Comparison of ENCODE assay signal across 11 cellular contexts in genomic region chr9:127835930-127836586, GRCh38. TPM values are rescaled to one million over a fixed set of nuclear protein-coding genes. Genes with fewer than 3 reads are reported as not detected.
A peak's percentile ranks its signal among the peaks of the same experiment; 100 is the strongest.
DNase-seq lines count a peak whose midpoint lies in the region; ATAC-seq and TF ChIP-seq lines count a peak whose summit lies in the region.
"Had no signal": no experiment of that assay in that cellular context is flagged by ENCODE, and none has a peak within 500 bp of the region (broad histone marks: within the 10 kb centered on the region; RNA-seq: fewer than 3 reads in every experiment).

No MANE protein-coding gene starts in this region.

- POLR2A ChIA-PET in activated CD4-positive, alpha-beta T cell treated with anti-CD3 and anti-CD28 coated beads for 36 hours (lab: Charles Lee) = no interaction called here
- POLR2A ChIA-PET in activated CD4-positive, alpha-beta T cell treated with anti-CD3 and anti-CD28 coated beads, Interleukin-2, amount 10 ng/mL, durations not matched to agents 7 days and 5 days (lab: Charles Lee) = no interaction called here

- H3K9me3 Mint-ChIP-seq in activated CD4-positive, alpha-beta T cell treated with anti-CD3 and anti-CD28 coated beads for 36 hours (ENCODE audit: low read depth) = no peaks in the 10 kb centered on the region
- H3K9me3 Mint-ChIP-seq in activated CD4-positive, alpha-beta T cell treated with anti-CD3 and anti-CD28 coated beads, Interleukin-2, amount 10 ng/mL, durations not matched to agents 7 days and 5 days = no peaks in the 10 kb centered on the region
- H3K9me3 Mint-ChIP-seq in glutamatergic neuron (ENCODE audit: unreplicated experiment) (peaks cover 2% of the 10 kb centered on the region), immature natural killer cell (no peaks in the 10 kb centered on the region)

- peaks cover 2% of the 10 kb centered on the region for H3K36me3 Mint-ChIP-seq in activated CD4-positive, alpha-beta T cell treated with anti-CD3 and anti-CD28 coated beads for 36 hours (ENCODE audit: low read depth)
- H3K36me3 Mint-ChIP-seq in activated CD4-positive, alpha-beta T cell treated with anti-CD3 and anti-CD28 coated beads, Interleukin-2, amount 10 ng/mL, durations not matched to agents 7 days and 5 days (ENCODE audit: low read depth) = no peaks in the 10 kb centered on the region
- H3K36me3 Mint-ChIP-seq in glutamatergic neuron (ENCODE audit: unreplicated experiment) (no peaks in the 10 kb centered on the region), immature natural killer cell (peaks cover 0 to 7% (median 0%) of the 10 kb centered on the region in 3 donors)
- H3K36me3 Mint-ChIP-seq: activated naive CD8-positive, alpha-beta T cell had no signal

- H3K4me3 ChIP-seq in body of pancreas (no peak overlapping the region), MG63 (no peak overlapping the region)

- no peaks in the 10 kb centered on the region for H3K27me3 ChIP-seq in body of pancreas
- H3K27me3 ChIP-seq in MG63 = no peaks in the 10 kb centered on the region

- H3K9me3 ChIP-seq in body of pancreas = no peaks in the 10 kb centered on the region
- no peaks in the 10 kb centered on the region for H3K9me3 ChIP-seq in MG63

- peak overlapping the region; percentile 15 to 80 (median 49) for H3K27ac ChIP-seq in body of pancreas
- H3K27ac ChIP-seq in temporal lobe (ENCODE audit: low read depth, low read length) = peak overlapping the region; percentile 30

- TF ChIP-seq CTCF in body of pancreas (IDR thresholded peaks at IDR 0.05) (no peak), glutamatergic neuron (IDR thresholded peaks at IDR 0.05; ENCODE audit: partially characterized antibody, unreplicated experiment) (no peak)

- H3K4me1 Mint-ChIP-seq in activated CD4-positive, alpha-beta T cell treated with anti-CD3 and anti-CD28 coated beads for 36 hours = peaks cover 20% of the 10 kb centered on the region
- peaks cover 12% of the 10 kb centered on the region for H3K4me1 Mint-ChIP-seq in activated CD4-positive, alpha-beta T cell treated with anti-CD3 and anti-CD28 coated beads, Interleukin-2, amount 10 ng/mL, durations not matched to agents 7 days and 5 days
- H3K4me1 Mint-ChIP-seq in glutamatergic neuron (ENCODE audit: low read depth, unreplicated experiment) (peaks cover 2% of the 10 kb centered on the region), immature natural killer cell (no peaks in the 10 kb centered on the region)

- no peak for TF ChIP-seq POLR2A in body of pancreas (IDR thresholded peaks at IDR 0.05)

- H3K27me3 Mint-ChIP-seq in activated CD4-positive, alpha-beta T cell treated with anti-CD3 and anti-CD28 coated beads for 36 hours = no peaks in the 10 kb centered on the region
- H3K27me3 Mint-ChIP-seq in activated CD4-positive, alpha-beta T cell treated with anti-CD3 and anti-CD28 coated beads, Interleukin-2, amount 10 ng/mL, durations not matched to agents 7 days and 5 days = no peaks in the 10 kb centered on the region
- H3K27me3 Mint-ChIP-seq in glutamatergic neuron (ENCODE audit: unreplicated experiment) (peaks cover 2% of the 10 kb centered on the region), immature natural killer cell (ENCODE audit: low read depth in 3 of 3) (peaks cover 0 to 2% (median 1%) of the 10 kb centered on the region in 3 donors)
- H3K27me3 Mint-ChIP-seq: activated naive CD8-positive, alpha-beta T cell had no signal

- peak; percentile 57 for DNase-seq in activated CD4-positive, alpha-beta T cell treated with anti-CD3 and anti-CD28 coated beads for 36 hours
- no peak for DNase-seq in activated CD4-positive, alpha-beta T cell treated with anti-CD3 and anti-CD28 coated beads, Interleukin-2, amount 10 ng/mL, durations not matched to agents 7 days and 5 days
- DNase-seq in body of pancreas (peak in 1 of 4 donors; percentile 65), lung microvascular endothelial cell (ENCODE audit: low read depth in 2 of 2) (peak; percentile 74 to 90), MG63 (no peak), glutamatergic neuron (no peak), immature natural killer cell (no peak)
- DNase-seq: posterior cingulate gyrus had no signal

- intact Hi-C loops in activated CD4-positive, alpha-beta T cell treated with anti-CD3 and anti-CD28 coated beads for 36 hours (cut with DNase I, micrococcal nuclease) = no loop called here
- intact Hi-C loops in body of pancreas (cut with DNase I) = no loop called here

- peaks cover 66% of the 10 kb centered on the region for H3K4me1 ChIP-seq in body of pancreas

- H3K36me3 ChIP-seq in body of pancreas (replicated peaks in 1 of 2; ENCODE audit: insufficient read depth in 1 of 2, low read depth in 2 of 2) (no peaks in the 10 kb centered on the region), MG63 (peaks cover 34% of the 10 kb centered on the region)

- WGBS in body of pancreas, 2 donors = 68 to 77% methylated on average over 14 to 19 of the region's 19 CpGs

- ATAC-seq in activated CD4-positive, alpha-beta T cell treated with anti-CD3 and anti-CD28 coated beads for 36 hours = peak; percentile 57
- ATAC-seq in body of pancreas = no peak

- CTCF ChIA-PET in activated CD4-positive, alpha-beta T cell treated with anti-CD3 and anti-CD28 coated beads for 36 hours (lab: Charles Lee) = interaction anchor here (0.6 to 2.0 kb wide), 3 partner anchors 34 to 293 kb away, joined by 3 to 6 read pairs (median 5); partner anchors contain the start of gene TOR2A
- CTCF ChIA-PET in activated CD4-positive, alpha-beta T cell treated with anti-CD3 and anti-CD28 coated beads, Interleukin-2, amount 10 ng/mL, durations not matched to agents 7 days and 5 days (lab: Charles Lee) = interaction anchor here (0.7 to 1.9 kb wide), 3 partner anchors 11 to 34 kb away, joined by 3 to 11 read pairs (median 3); no protein-coding TSS in a partner anchor

- H3K4me3 Mint-ChIP-seq in activated CD4-positive, alpha-beta T cell treated with anti-CD3 and anti-CD28 coated beads for 36 hours = no peak overlapping the region
- no peak overlapping the region for H3K4me3 Mint-ChIP-seq in activated CD4-positive, alpha-beta T cell treated with anti-CD3 and anti-CD28 coated beads, Interleukin-2, amount 10 ng/mL, durations not matched to agents 7 days and 5 days
- H3K4me3 Mint-ChIP-seq in glutamatergic neuron (ENCODE audit: unreplicated experiment) (no peak overlapping the region), immature natural killer cell (no peak overlapping the region)
- H3K4me3 Mint-ChIP-seq: activated naive CD8-positive, alpha-beta T cell had no signal

- no peak overlapping the region for H3K27ac Mint-ChIP-seq in activated CD4-positive, alpha-beta T cell treated with anti-CD3 and anti-CD28 coated beads for 36 hours
- no peak overlapping the region for H3K27ac Mint-ChIP-seq in activated CD4-positive, alpha-beta T cell treated with anti-CD3 and anti-CD28 coated beads, Interleukin-2, amount 10 ng/mL, durations not matched to agents 7 days and 5 days
- H3K27ac Mint-ChIP-seq in glutamatergic neuron (ENCODE audit: unreplicated experiment) (no peak overlapping the region), immature natural killer cell (peak overlapping the region in 1 of 6 donors; percentile 11)

RNA-seq across cellular contexts. Expression of gene ENG, which starts 18.4 kb away (rescaled TPM):
- 10 to 100 TPM; 13.9 to 15.2 TPM for total RNA-seq in activated CD4-positive, alpha-beta T cell treated with anti-CD3 and anti-CD28 coated beads for 36 hours
- total RNA-seq in activated CD4-positive, alpha-beta T cell treated with anti-CD3 and anti-CD28 coated beads, Interleukin-2, amount 10 ng/mL, durations not matched to agents 7 days and 5 days = 10 to 100 TPM; 17.2 to 17.3 TPM
- total RNA-seq in body of pancreas = 10 to 100 TPM; 20.2 to 26.7 TPM
- 34.0 and 51.6 TPM in 2 replicates for total RNA-seq in lung microvascular endothelial cell
- total RNA-seq in temporal lobe = 4.2 TPM
- 12.9 and 14.0 TPM in 2 replicates for total RNA-seq in MG63 (2014; rRNA removed; shearing (Covaris generic); ENCODE audit: low replicate concordance)
- not detected for total RNA-seq in glutamatergic neuron (ENCODE audit: unreplicated experiment)
- polyA plus RNA-seq in immature natural killer cell = 10 to 100 TPM in 1 of 3 donors, 1 to 10 TPM in 2; 7.2 to 12.1 (median 8.6) TPM

RNA-seq across cellular contexts. Expression of gene FPGS, which starts 33.4 kb away (rescaled TPM):
- 10 to 100 TPM; 71.9 to 80.4 TPM for total RNA-seq in activated CD4-positive, alpha-beta T cell treated with anti-CD3 and anti-CD28 coated beads for 36 hours
- total RNA-seq in activated CD4-positive, alpha-beta T cell treated with anti-CD3 and anti-CD28 coated beads, Interleukin-2, amount 10 ng/mL, durations not matched to agents 7 days and 5 days = 10 to 100 TPM; 66.7 to 78.1 TPM
- total RNA-seq in body of pancreas (10 to 100 TPM; 58.4 to 80.4 TPM), lung microvascular endothelial cell (39.7 and 51.0 TPM in 2 replicates), temporal lobe (17.2 TPM), glutamatergic neuron (ENCODE audit: unreplicated experiment) (44.2 TPM)
- 100 and 115 TPM in 2 replicates for total RNA-seq in MG63 (2014; rRNA removed; shearing (Covaris generic); ENCODE audit: low replicate concordance)
- 10 to 100 TPM; 77.3 to 97.7 (median 89.1) TPM for polyA plus RNA-seq in immature natural killer cell

RNA-seq across cellular contexts. Expression of gene AK1, which starts 41.4 kb away (rescaled TPM):
- 10 to 100 TPM; 14.5 to 23.9 TPM for total RNA-seq in activated CD4-positive, alpha-beta T cell treated with anti-CD3 and anti-CD28 coated beads for 36 hours
- total RNA-seq in activated CD4-positive, alpha-beta T cell treated with anti-CD3 and anti-CD28 coated beads, Interleukin-2, amount 10 ng/mL, durations not matched to agents 7 days and 5 days = 10 to 100 TPM; 53.7 to 62.3 TPM
- 10 to 100 TPM in 1 of 2 donors, 1 to 10 TPM in 1; 8.8 to 23.7 TPM for total RNA-seq in body of pancreas
- total RNA-seq in lung microvascular endothelial cell = 22.0 and 24.8 TPM in 2 replicates
- total RNA-seq in temporal lobe = 25.3 TPM
- 36.6 and 69.0 TPM in 2 replicates for total RNA-seq in MG63 (2014; rRNA removed; shearing (Covaris generic); ENCODE audit: low replicate concordance)
- 121 TPM for total RNA-seq in glutamatergic neuron (ENCODE audit: unreplicated experiment)
- 1 to 10 TPM in 1 of 3 donors, under 1 TPM in 1, not detected in 1; 0.12 to 1.0 TPM for polyA plus RNA-seq in immature natural killer cell

RNA-seq across cellular contexts. Expression of gene CDK9, which starts 50.2 kb away (rescaled TPM):
- 10 to 100 TPM; 63.8 to 80.4 TPM for total RNA-seq in activated CD4-positive, alpha-beta T cell treated with anti-CD3 and anti-CD28 coated beads for 36 hours
- 100 to 1,000 TPM in 1 of 2 experiments, 10 to 100 TPM in 1; 99.4 to 110 TPM for total RNA-seq in activated CD4-positive, alpha-beta T cell treated with anti-CD3 and anti-CD28 coated beads, Interleukin-2, amount 10 ng/mL, durations not matched to agents 7 days and 5 days
- total RNA-seq in body of pancreas = 10 to 100 TPM; 51.4 to 58.7 TPM
- 57.1 and 70.0 TPM in 2 replicates for total RNA-seq in lung microvascular endothelial cell
- total RNA-seq in temporal lobe = 40.1 TPM
- 48.6 and 67.5 TPM in 2 replicates for total RNA-seq in MG63 (2014; rRNA removed; shearing (Covaris generic); ENCODE audit: low replicate concordance)
- 83.9 TPM for total RNA-seq in glutamatergic neuron (ENCODE audit: unreplicated experiment)
- 10 to 100 TPM; 44.6 to 83.1 (median 58.1) TPM for polyA plus RNA-seq in immature natural killer cell

RNA-seq across cellular contexts. Expression of gene SH2D3C, which starts 57.6 kb away (rescaled TPM):
- total RNA-seq in activated CD4-positive, alpha-beta T cell treated with anti-CD3 and anti-CD28 coated beads for 36 hours = 10 to 100 TPM; 30.3 to 35.2 TPM
- total RNA-seq in activated CD4-positive, alpha-beta T cell treated with anti-CD3 and anti-CD28 coated beads, Interleukin-2, amount 10 ng/mL, durations not matched to agents 7 days and 5 days = 10 to 100 TPM; 67.9 to 71.4 TPM
- 1 to 10 TPM; 3.3 to 4.2 TPM for total RNA-seq in body of pancreas
- total RNA-seq in lung microvascular endothelial cell = 56.2 and 72.6 TPM in 2 replicates
- 5.4 TPM for total RNA-seq in temporal lobe
- total RNA-seq in MG63 (2014; rRNA removed; shearing (Covaris generic); ENCODE audit: low replicate concordance) = not detected in 2 replicates
- 71.7 TPM for total RNA-seq in glutamatergic neuron (ENCODE audit: unreplicated experiment)
- polyA plus RNA-seq in immature natural killer cell = 10 to 100 TPM; 16.9 to 86.2 (median 18.7) TPM
- total RNA-seq: A673 had no signal

Comparison
In these comparisons a context has a peak if more than half of its experiments do, and no peak if none do; other contexts are left out.
1. DNase-seq: peak in activated CD4-positive, alpha-beta T cell treated with anti-CD3 and anti-CD28 coated beads for 36 hours (single experiment) and lung microvascular endothelial cell (2 of 2); none in activated CD4-positive, alpha-beta T cell treated with anti-CD3 and anti-CD28 coated beads, Interleukin-2, amount 10 ng/mL, durations not matched to agents 7 days and 5 days (single experiment), MG63 (single experiment), glutamatergic neuron (single experiment) and immature natural killer cell (0 of 3).